Comparison of ENCODE assay signal across 1 cellular context in the genomic region with DNA sequence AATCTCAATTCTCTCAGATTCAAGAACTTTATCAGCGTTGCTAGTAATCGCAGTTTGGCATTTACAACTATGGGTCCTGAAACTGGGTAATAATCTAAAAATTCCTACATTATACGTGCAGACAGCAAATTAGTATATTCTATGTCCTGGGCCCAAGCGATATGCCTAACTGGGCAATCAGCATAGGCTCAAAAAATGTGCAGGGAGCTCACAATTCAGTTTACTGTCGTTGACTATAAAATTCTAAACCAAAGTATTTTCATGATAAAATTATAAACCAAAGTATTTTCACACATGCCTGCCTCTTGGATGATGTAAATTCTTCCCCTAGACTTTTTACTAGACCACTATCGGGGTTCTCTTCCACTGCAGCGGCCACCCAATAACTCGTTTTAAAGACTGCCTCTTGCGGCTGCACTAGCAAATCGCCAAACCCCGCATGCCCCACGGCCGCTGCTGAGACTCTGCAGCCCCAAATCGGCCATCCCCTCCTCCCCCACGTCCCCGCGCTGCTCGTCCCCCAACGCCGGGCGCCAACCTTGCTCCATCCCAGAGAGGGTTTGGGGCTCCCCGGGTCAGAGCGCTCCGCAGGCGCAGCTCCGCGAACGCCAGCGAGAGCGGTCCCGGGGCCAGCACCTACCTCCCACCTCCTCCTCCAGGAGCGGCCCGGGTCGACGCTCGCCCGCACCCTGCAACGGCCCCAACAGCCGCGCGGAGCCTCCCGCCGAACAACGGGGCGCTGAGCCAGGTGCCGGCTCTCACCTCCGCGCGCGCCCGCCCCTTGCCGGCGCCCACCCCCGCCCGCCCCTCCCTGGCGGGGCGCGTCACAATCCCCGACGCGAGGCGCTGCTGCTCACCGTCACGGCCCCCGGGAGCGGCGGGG.
A peak's percentile ranks its signal among the peaks of the same experiment; 100 is the strongest.
TF ChIP-seq lines count a peak whose summit lies in the region.

No MANE protein-coding gene starts in this region.

TF ChIP-seq in HEK293, 187 proteins besides CTCF, POLR2A, EP300 and RAD21 (continued from another document):
- TF ChIP-seq, protein P1, sequence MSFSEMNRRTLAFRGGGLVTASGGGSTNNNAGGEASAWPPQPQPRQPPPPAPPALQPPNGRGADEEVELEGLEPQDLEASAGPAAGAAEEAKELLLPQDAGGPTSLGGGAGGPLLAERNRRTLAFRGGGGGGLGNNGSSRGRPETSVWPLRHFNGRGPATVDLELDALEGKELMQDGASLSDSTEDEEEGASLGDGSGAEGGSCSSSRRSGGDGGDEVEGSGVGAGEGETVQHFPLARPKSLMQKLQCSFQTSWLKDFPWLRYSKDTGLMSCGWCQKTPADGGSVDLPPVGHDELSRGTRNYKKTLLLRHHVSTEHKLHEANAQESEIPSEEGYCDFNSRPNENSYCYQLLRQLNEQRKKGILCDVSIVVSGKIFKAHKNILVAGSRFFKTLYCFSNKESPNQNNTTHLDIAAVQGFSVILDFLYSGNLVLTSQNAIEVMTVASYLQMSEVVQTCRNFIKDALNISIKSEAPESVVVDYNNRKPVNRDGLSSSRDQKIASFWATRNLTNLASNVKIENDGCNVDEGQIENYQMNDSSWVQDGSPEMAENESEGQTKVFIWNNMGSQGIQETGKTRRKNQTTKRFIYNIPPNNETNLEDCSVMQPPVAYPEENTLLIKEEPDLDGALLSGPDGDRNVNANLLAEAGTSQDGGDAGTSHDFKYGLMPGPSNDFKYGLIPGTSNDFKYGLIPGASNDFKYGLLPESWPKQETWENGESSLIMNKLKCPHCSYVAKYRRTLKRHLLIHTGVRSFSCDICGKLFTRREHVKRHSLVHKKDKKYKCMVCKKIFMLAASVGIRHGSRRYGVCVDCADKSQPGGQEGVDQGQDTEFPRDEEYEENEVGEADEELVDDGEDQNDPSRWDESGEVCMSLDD (tag by site-specific recombination; IDR thresholded peaks at IDR 0.05), result peak; percentile 64; the same call in 1 of the 2 replicates
- TF ChIP-seq, protein P2, sequence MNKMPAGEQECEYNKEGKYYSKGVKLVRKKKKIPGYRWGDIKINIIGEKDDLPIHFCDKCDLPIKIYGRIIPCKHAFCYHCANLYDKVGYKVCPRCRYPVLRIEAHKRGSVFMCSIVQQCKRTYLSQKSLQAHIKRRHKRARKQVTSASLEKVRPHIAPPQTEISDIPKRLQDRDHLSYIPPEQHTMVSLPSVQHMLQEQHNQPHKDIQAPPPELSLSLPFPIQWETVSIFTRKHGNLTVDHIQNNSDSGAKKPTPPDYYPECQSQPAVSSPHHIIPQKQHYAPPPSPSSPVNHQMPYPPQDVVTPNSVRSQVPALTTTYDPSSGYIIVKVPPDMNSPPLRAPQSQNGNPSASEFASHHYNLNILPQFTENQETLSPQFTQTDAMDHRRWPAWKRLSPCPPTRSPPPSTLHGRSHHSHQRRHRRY (tag by site-specific recombination; IDR thresholded peaks at IDR 0.05), result no peak
- TF ChIP-seq ZNF266 (tag by site-specific recombination; IDR thresholded peaks at IDR 0.05; ENCODE audit: low read depth) (no peak), PATZ1 (tag by site-specific recombination; IDR thresholded peaks at IDR 0.05) (peak; percentile 62), ZNF175 (tag by site-specific recombination; IDR thresholded peaks at IDR 0.05) (no peak), ZBTB7A (tag by site-specific recombination; IDR thresholded peaks at IDR 0.05; ENCODE audit: low read depth) (no peak), ZNF600 (tag by site-specific recombination; IDR thresholded peaks at IDR 0.05) (peak; percentile 73; the same call in 1 of the 2 replicates), ZNF629 (tag by site-specific recombination; IDR thresholded peaks at IDR 0.05) (no peak), KLF8 (tag by site-specific recombination; IDR thresholded peaks at IDR 0.05) (peak; percentile 17; the same call in 1 of the 2 replicates), KLF9 (tag by site-specific recombination; IDR thresholded peaks at IDR 0.05; ENCODE audit: low read depth) (no peak), ZEB2 (tag by site-specific recombination; IDR thresholded peaks at IDR 0.05) (peak; percentile 36), KLF1 (tag by site-specific recombination; IDR thresholded peaks at IDR 0.05) (peak; percentile 25; the same call in 1 of the 2 replicates), ZNF521 (tag by site-specific recombination; IDR thresholded peaks at IDR 0.05) (no peak), ZSCAN18 (tag by site-specific recombination; IDR thresholded peaks at IDR 0.05) (no peak), ZBTB20 (tag by site-specific recombination; IDR thresholded peaks at IDR 0.05) (peak; percentile 88), MZF1 (tag by site-specific recombination; IDR thresholded peaks at IDR 0.05; ENCODE audit: borderline replicate concordance) (peak; percentile 62; the same call in 1 of the 2 replicates), ZBTB21 (tag by site-specific recombination; IDR thresholded peaks at IDR 0.05) (no peak), TCF7L2 (IDR thresholded peaks at IDR 0.05; ENCODE audit: borderline replicate concordance, low read depth, low read length) (no peak), ZNF248 (tag by site-specific recombination; IDR thresholded peaks at IDR 0.05) (no peak), ZNF555 (tag by site-specific recombination; conservative IDR thresholded peaks at IDR 0.05) (no peak), ZNF341 (tag by site-specific recombination; IDR thresholded peaks at IDR 0.05; ENCODE audit: low read depth) (peak; percentile 89), ZNF10 (tag by site-specific recombination; IDR thresholded peaks at IDR 0.05) (no peak), ZXDB (tag by site-specific recombination; IDR thresholded peaks at IDR 0.05) (peak; percentile 35; the same call in 1 of the 2 replicates), ZFHX2 (tag by site-specific recombination; conservative IDR thresholded peaks at IDR 0.05) (peak; percentile 69; the same call in 1 of the 2 replicates), ZSCAN30 (tag by site-specific recombination; IDR thresholded peaks at IDR 0.05) (peak; percentile 13; the same call in 1 of the 2 replicates)
- TF ChIP-seq, protein P3, sequence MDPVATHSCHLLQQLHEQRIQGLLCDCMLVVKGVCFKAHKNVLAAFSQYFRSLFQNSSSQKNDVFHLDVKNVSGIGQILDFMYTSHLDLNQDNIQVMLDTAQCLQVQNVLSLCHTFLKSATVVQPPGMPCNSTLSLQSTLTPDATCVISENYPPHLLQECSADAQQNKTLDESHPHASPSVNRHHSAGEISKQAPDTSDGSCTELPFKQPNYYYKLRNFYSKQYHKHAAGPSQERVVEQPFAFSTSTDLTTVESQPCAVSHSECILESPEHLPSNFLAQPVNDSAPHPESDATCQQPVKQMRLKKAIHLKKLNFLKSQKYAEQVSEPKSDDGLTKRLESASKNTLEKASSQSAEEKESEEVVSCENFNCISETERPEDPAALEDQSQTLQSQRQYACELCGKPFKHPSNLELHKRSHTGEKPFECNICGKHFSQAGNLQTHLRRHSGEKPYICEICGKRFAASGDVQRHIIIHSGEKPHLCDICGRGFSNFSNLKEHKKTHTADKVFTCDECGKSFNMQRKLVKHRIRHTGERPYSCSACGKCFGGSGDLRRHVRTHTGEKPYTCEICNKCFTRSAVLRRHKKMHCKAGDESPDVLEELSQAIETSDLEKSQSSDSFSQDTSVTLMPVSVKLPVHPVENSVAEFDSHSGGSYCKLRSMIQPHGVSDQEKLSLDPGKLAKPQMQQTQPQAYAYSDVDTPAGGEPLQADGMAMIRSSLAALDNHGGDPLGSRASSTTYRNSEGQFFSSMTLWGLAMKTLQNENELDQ (tag by site-specific recombination; IDR thresholded peaks at IDR 0.05; ENCODE audit: low read depth), result no peak
